ENCODE assay signal across 8 cellular contexts in the genomic region with DNA sequence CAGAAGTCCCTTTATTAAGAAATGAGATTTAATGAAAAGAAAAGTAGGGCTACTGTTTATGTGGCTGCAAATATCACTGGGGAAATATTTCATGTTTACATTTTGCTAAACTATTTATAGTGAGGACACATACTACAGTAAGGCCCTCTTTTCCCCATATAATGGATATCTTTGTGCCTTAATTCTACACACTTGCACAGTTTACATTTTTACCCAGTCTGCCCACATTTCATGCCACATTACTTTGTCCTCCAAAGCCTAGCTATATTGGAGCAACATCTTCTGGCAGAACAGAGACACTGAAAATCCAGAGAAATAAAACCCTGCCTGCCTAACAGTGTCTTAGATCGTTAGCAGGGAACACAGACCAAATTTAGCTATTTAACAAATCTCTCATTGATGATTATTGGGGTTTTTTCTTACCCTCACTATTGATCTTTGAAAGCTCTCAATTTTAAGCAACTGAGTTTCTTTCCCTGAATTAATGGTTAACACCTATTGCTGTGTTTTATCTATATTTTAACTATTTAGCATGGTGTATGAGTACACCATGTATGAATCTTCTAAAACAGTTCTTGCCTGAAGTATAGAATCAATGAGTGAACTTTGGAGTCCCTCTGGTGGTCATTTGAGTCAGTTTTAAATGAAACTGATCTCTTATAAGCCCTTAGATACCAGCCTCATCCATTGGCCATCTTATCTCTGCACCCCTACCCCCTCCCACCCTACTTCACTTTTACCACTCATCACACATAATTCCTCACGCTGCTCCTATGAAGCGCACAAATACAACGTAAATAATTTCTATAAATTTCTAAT.
DNase-seq lines count a peak whose midpoint lies in the region; ATAC-seq and TF ChIP-seq lines count a peak whose summit lies in the region.

No MANE protein-coding gene starts in this region.

- H3K27ac Mint-ChIP-seq in activated naive CD8-positive, alpha-beta T cell treated with anti-CD3 and anti-CD28 coated beads, Interleukin-2, amount 50 U/mL, for 24 hours, result no peak overlapping the region

- peak; percentile 82 for ATAC-seq in GM18519 (IDR thresholded peaks at IDR 0.05; ENCODE audit: low FRiP score, unreplicated experiment)
- peak; percentile 76 for ATAC-seq in HG03354 (IDR thresholded peaks at IDR 0.05; ENCODE audit: poor library complexity, severe bottlenecking, unreplicated experiment)
- ATAC-seq in activated naive CD8-positive, alpha-beta T cell treated with anti-CD3 and anti-CD28 coated beads, Interleukin-2, amount 50 U/mL, for 24 hours, result no peak

- peak; percentile 38 for TF ChIP-seq CTCF in foreskin fibroblast (IDR thresholded peaks at IDR 0.05; ENCODE audit: low read depth, low read length)

- peaks cover 7% of the 10 kb centered on the region for H3K27me3 Mint-ChIP-seq in activated naive CD8-positive, alpha-beta T cell treated with anti-CD3 and anti-CD28 coated beads, Interleukin-2, amount 50 U/mL, for 24 hours

- peak; percentile 59 for DNase-seq in Ammon's horn (ENCODE audit: low spot score)
- DNase-seq in OCI-M1 (lab: John Stamatoyannopoulos, UW), result peak; percentile 77
- DNase-seq in foreskin fibroblast, result peak; percentile 18 to 41
- peak; percentile 69 for DNase-seq in superior temporal gyrus (ENCODE audit: extremely low spot score)
- DNase-seq in COR-L47 (lab: John Stamatoyannopoulos, UW), result no peak
- DNase-seq in activated naive CD8-positive, alpha-beta T cell treated with anti-CD3 and anti-CD28 coated beads, Interleukin-2, amount 50 U/mL, for 24 hours, result no peak

- no peak overlapping the region for H3K4me3 ChIP-seq in foreskin fibroblast (ENCODE audit: low read depth in 1 of 2, low read length in 2 of 2)

- H3K4me1 Mint-ChIP-seq in activated naive CD8-positive, alpha-beta T cell treated with anti-CD3 and anti-CD28 coated beads, Interleukin-2, amount 50 U/mL, for 24 hours, result no peaks in the 10 kb centered on the region

- no peaks in the 10 kb centered on the region for H3K36me3 Mint-ChIP-seq in activated naive CD8-positive, alpha-beta T cell treated with anti-CD3 and anti-CD28 coated beads, Interleukin-2, amount 50 U/mL, for 24 hours (ENCODE audit: low read depth)

- H3K4me3 Mint-ChIP-seq in activated naive CD8-positive, alpha-beta T cell treated with anti-CD3 and anti-CD28 coated beads, Interleukin-2, amount 50 U/mL, for 24 hours, result no peak overlapping the region

- H3K9me3 Mint-ChIP-seq in activated naive CD8-positive, alpha-beta T cell treated with anti-CD3 and anti-CD28 coated beads, Interleukin-2, amount 50 U/mL, for 24 hours, result no peaks in the 10 kb centered on the region

Comparison
In these comparisons a context has a peak if more than half of its experiments do, and no peak if none do; other contexts are left out.
1. DNase-seq: peak in Ammon's horn (single experiment), OCI-M1 (single experiment), foreskin fibroblast (2 of 2) and superior temporal gyrus (single experiment); none in COR-L47 (single experiment) and activated naive CD8-positive, alpha-beta T cell treated with anti-CD3 and anti-CD28 coated beads, Interleukin-2, amount 50 U/mL, for 24 hours (single experiment).